21 cellular contexts compared by ENCODE assay signal in genomic region chr18:22566703-22567420, GRCh38.
DNase-seq lines count a peak whose midpoint lies in the region; ATAC-seq, FAIRE-seq and TF ChIP-seq lines count a peak whose summit lies in the region.
"Had no signal": no experiment of that assay in that cellular context is flagged by ENCODE, and none has a peak within 500 bp of the region (broad histone marks: within the 10 kb centered on the region; RNA-seq: fewer than 3 reads in every experiment).

No MANE protein-coding gene starts in this region.

- in situ Hi-C loops in GM13977 (cut with MboI; ENCODE audit: low pct_unique_long_range_greater_than_20kb, low sequenced_read_pairs, unreplicated experiment): loop anchor here (25.0 kb wide), 1 partner anchor 655 kb away; no protein-coding TSS in a partner anchor

- CTCF ChIA-PET in activated CD8-positive, alpha-beta T cell treated with anti-CD3 and anti-CD28 coated beads for 36 hours (lab: Charles Lee): interaction anchor here (0.9 to 1.6 kb wide), 2 partner anchors 11 to 14 kb away, joined by 3 to 4 read pairs; no protein-coding TSS in a partner anchor

- no peak for DNase-seq in left ventricle myocardium superior
- no peak for DNase-seq in Right ventricle myocardium superior
- DNase-seq in mesothelial cell of epicardium (ENCODE audit: low spot score in 2 of 2, unreplicated experiment in 2 of 2): no peak
- DNase-seq in GM12892 (ENCODE audit: insufficient read length): no peak
- DNase-seq in activated CD8-positive, alpha-beta T cell treated with anti-CD3 and anti-CD28 coated beads for 36 hours: no peak
- DNase-seq in GM13977 (ENCODE audit: low spot score): no peak
- DNase-seq in effector memory CD8-positive, alpha-beta T cell: no peak
- DNase-seq: AML-193; C1 segment of cervical spinal cord; Calu3; CD4-positive, alpha-beta memory T cell; COR-L47; DMS79 treated with DMSO at 0.1 percent for 48 hours; GF-D8; GM23248; H9; HFFc6 had no signal

- no peak overlapping the region for H3K4me3 Mint-ChIP-seq in mesothelial cell of epicardium
- no peak overlapping the region for H3K4me3 Mint-ChIP-seq in activated CD8-positive, alpha-beta T cell treated with anti-CD3 and anti-CD28 coated beads for 36 hours
- H3K4me3 Mint-ChIP-seq in effector memory CD8-positive, alpha-beta T cell: no peak overlapping the region
- H3K4me3 Mint-ChIP-seq: CD4-positive, alpha-beta memory T cell; H9; HFFc6 had no signal

- H3K4me1 Mint-ChIP-seq in mesothelial cell of epicardium: peaks cover 59% of the 10 kb centered on the region
- no peaks in the 10 kb centered on the region for H3K4me1 Mint-ChIP-seq in activated CD8-positive, alpha-beta T cell treated with anti-CD3 and anti-CD28 coated beads for 36 hours (ENCODE audit: low read depth)
- H3K4me1 Mint-ChIP-seq in effector memory CD8-positive, alpha-beta T cell (ENCODE audit: low read depth in 2 of 2): no peaks in the 10 kb centered on the region
- H3K4me1 Mint-ChIP-seq: CD4-positive, alpha-beta memory T cell; H9 had no signal

- no peak for FAIRE-seq in GM12892 (lab: Jason Lieb, UNC)
- FAIRE-seq: A204.1, GM12891, GM19239 had no signal

- ATAC-seq in left ventricle myocardium superior (peak; percentile 23), Right ventricle myocardium superior (ENCODE audit: poor library complexity) (no peak), SK-N-SH treated with all-trans-retinoic acid at 6 μM for 48 hours (no peak)
- ATAC-seq in activated CD8-positive, alpha-beta T cell treated with anti-CD3 and anti-CD28 coated beads for 36 hours: no peak
- ATAC-seq in effector memory CD8-positive, alpha-beta T cell (replicated peaks): no peak

- TF ChIP-seq CTCF in mesothelial cell of epicardium (IDR thresholded peaks at IDR 0.05; ENCODE audit: unreplicated experiment): no peak
- TF ChIP-seq CTCF in activated CD8-positive, alpha-beta T cell treated with anti-CD3 and anti-CD28 coated beads for 36 hours (IDR thresholded peaks at IDR 0.05): no peak
- TF ChIP-seq CTCF in GM13977 (IDR thresholded peaks at IDR 0.05; ENCODE audit: extremely low read depth, insufficient read depth, missing control alignments): no peak

- peaks cover 6% of the 10 kb centered on the region for H3K9me3 Mint-ChIP-seq in mesothelial cell of epicardium
- no peaks in the 10 kb centered on the region for H3K9me3 Mint-ChIP-seq in activated CD8-positive, alpha-beta T cell treated with anti-CD3 and anti-CD28 coated beads for 36 hours
- H3K9me3 Mint-ChIP-seq in effector memory CD8-positive, alpha-beta T cell: no peaks in the 10 kb centered on the region
- H3K9me3 Mint-ChIP-seq: H9, HFFc6 had no signal

- peak overlapping the region; percentile 88 for H3K27ac Mint-ChIP-seq in mesothelial cell of epicardium
- H3K27ac Mint-ChIP-seq in activated CD8-positive, alpha-beta T cell treated with anti-CD3 and anti-CD28 coated beads for 36 hours: no peak overlapping the region
- H3K27ac Mint-ChIP-seq in effector memory CD8-positive, alpha-beta T cell: no peak overlapping the region
- H3K27ac Mint-ChIP-seq: CD4-positive, alpha-beta memory T cell; H9; HFFc6 had no signal

- TF ChIP-seq POLR2A in GM12892 (IDR thresholded peaks at IDR 0.05; ENCODE audit: low read depth, low read length): no peak

- H3K36me3 Mint-ChIP-seq in mesothelial cell of epicardium: peaks cover 2% of the 10 kb centered on the region
- H3K36me3 Mint-ChIP-seq in activated CD8-positive, alpha-beta T cell treated with anti-CD3 and anti-CD28 coated beads for 36 hours (ENCODE audit: low read depth): no peaks in the 10 kb centered on the region
- no peaks in the 10 kb centered on the region for H3K36me3 Mint-ChIP-seq in effector memory CD8-positive, alpha-beta T cell (ENCODE audit: insufficient read depth)
- H3K36me3 Mint-ChIP-seq: CD4-positive, alpha-beta memory T cell had no signal

- peaks cover 2% of the 10 kb centered on the region for H3K27me3 Mint-ChIP-seq in mesothelial cell of epicardium (ENCODE audit: low read depth)
- peaks cover 19% of the 10 kb centered on the region for H3K27me3 Mint-ChIP-seq in activated CD8-positive, alpha-beta T cell treated with anti-CD3 and anti-CD28 coated beads for 36 hours
- H3K27me3 Mint-ChIP-seq in effector memory CD8-positive, alpha-beta T cell: peaks cover 28 to 35% of the 10 kb centered on the region in 2 donors

- POLR2A ChIA-PET in activated CD8-positive, alpha-beta T cell treated with anti-CD3 and anti-CD28 coated beads for 36 hours (lab: Charles Lee): no interaction called here

- intact Hi-C loops in left ventricle myocardium superior (cut with micrococcal nuclease) (loop anchor here (10.0 kb wide), 3 partner anchors 202 to 652 kb away; no protein-coding TSS in a partner anchor), Right ventricle myocardium superior (cut with DNase I) (loop anchor here (10.0 kb wide), 1 partner anchor 572 kb away; no protein-coding TSS in a partner anchor)
- intact Hi-C loops in activated CD8-positive, alpha-beta T cell treated with anti-CD3 and anti-CD28 coated beads for 36 hours (cut with micrococcal nuclease): no loop called here

TF ChIP-seq in SK-N-SH treated with all-trans-retinoic acid at 6 μM for 48 hours, 23 proteins besides CTCF, POLR2A, EP300 and RAD21:
- TF ChIP-seq TCF4 (CRISPR knock-in tag; IDR thresholded peaks at IDR 0.05; ENCODE audit: borderline replicate concordance): peak; percentile 83; the same call in 1 of the 2 replicates
- TF ChIP-seq ZNF8 (CRISPR knock-in tag; IDR thresholded peaks at IDR 0.05): no peak
